Comparison of ENCODE assay signal across 9 cellular contexts in the genomic region with DNA sequence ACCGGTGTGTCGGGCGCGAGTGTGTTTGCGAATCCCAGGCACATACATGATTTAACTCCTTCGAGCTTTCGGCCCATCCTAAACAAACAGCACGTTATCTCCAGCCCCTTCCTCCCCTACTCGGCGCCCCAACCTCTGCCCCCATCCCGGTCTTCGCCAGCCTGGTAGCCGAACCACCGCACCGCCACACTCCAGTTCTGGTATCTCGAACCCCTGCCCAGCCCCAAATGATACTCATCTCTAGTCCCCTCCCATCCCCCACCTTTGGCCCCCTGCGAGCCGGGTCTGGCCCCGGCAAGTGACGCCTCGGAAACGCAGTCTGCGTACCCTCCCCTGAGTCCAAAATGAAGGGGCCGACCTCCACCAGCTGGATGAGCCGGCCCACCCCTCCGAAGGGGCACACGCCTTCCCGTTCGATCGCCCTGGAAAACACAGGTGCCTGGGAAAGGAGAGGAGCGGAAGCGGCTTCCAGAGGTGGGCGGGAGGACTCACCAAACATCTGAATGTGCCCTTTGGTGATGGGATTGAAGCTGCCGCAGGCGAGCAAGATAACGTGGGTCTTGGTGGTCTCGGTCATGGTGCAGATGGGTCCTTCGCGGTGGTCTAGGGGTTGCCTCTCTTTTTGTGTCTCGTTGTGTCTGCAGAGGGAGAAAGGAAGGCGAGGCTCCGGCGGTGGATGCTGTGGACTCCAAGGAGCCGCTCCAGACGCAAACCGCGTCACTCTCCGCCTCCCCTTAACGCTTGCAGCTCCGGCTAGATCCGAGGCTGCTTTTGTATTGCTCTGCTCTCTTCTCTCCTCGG. TPM values are rescaled to one million over a fixed set of nuclear protein-coding genes. Genes with fewer than 3 reads are reported as not detected.
DNase-seq lines count a peak whose midpoint lies in the region; ATAC-seq and TF ChIP-seq lines count a peak whose summit lies in the region.
"Had no signal": no experiment of that assay in that cellular context is flagged by ENCODE, and none has a peak within 500 bp of the region (broad histone marks: within the 10 kb centered on the region; RNA-seq: fewer than 3 reads in every experiment).

A gene (minus strand): TSS at position 690 of the 801 bp plus-strand sequence. CDS start 113 bp downstream, at position 577.

- H3K4me1 ChIP-seq in CD8-positive, alpha-beta memory T cell (ENCODE audit: insufficient read depth, low read length), result peaks cover 6% of the 10 kb centered on the region
- H3K4me1 ChIP-seq in iPS-18a (ENCODE audit: control insufficient read depth, low read depth, low read length) (peaks cover 9% of the 10 kb centered on the region), smooth muscle cell (ENCODE audit: low read depth) (peaks cover 11% of the 10 kb centered on the region)

- no peak within 1 kb of the TSS for H3K9ac ChIP-seq in iPS-18a (ENCODE audit: low read length)
- no peak within 1 kb of the TSS for H3K9ac ChIP-seq in smooth muscle cell (ENCODE audit: low read depth)

- DNase-seq in CD8-positive, alpha-beta memory T cell, result no peak
- peak; percentile 81 to 87 (median 83) for DNase-seq in NCI-H1417 (lab: John Stamatoyannopoulos, UW)
- DNase-seq in astrocyte of the cerebellum (ENCODE audit: low read depth), result no peak
- DNase-seq in smooth muscle cell (lab: John Stamatoyannopoulos, UW; ENCODE audit: unreplicated experiment), result no peak
- no peak for DNase-seq in HK-2 (ENCODE audit: unreplicated experiment)
- no peak for DNase-seq in T1000 (lab: John Stamatoyannopoulos, UW)

- in situ Hi-C loops in astrocyte of the cerebellum (cut with HindIII; ENCODE audit: low sequenced_read_pairs), result no loop called here

- ATAC-seq in GM21390 (IDR thresholded peaks at IDR 0.05; ENCODE audit: unreplicated experiment), result no peak
- ATAC-seq: HCT116 had no signal

- no peaks in the 10 kb centered on the region for H4K20me1 ChIP-seq in smooth muscle cell (ENCODE audit: low read depth)

- H3K36me3 ChIP-seq in CD8-positive, alpha-beta memory T cell (ENCODE audit: insufficient read depth, low read length), result no peaks in the 10 kb centered on the region
- H3K36me3 ChIP-seq in iPS-18a (ENCODE audit: control insufficient read depth, low read depth, low read length) (no peaks in the 10 kb centered on the region), smooth muscle cell (ENCODE audit: low read depth) (no peaks in the 10 kb centered on the region)

- no peaks in the 10 kb centered on the region for H3K9me3 ChIP-seq in CD8-positive, alpha-beta memory T cell (ENCODE audit: low read length)
- H3K9me3 ChIP-seq in iPS-18a (ENCODE audit: control insufficient read depth, low read depth, low read length), result no peaks in the 10 kb centered on the region
- H3K9me3 ChIP-seq in smooth muscle cell (replicated peaks; ENCODE audit: low read depth), result no peaks in the 10 kb centered on the region

- H3K27me3 ChIP-seq in CD8-positive, alpha-beta memory T cell (ENCODE audit: insufficient read depth, low read length, poor library complexity, severe bottlenecking), result peaks cover 31% of the 10 kb centered on the region
- H3K27me3 ChIP-seq in iPS-18a (ENCODE audit: control insufficient read depth, insufficient read depth, low read length), result peaks cover 46% of the 10 kb centered on the region
- peaks cover 40% of the 10 kb centered on the region for H3K27me3 ChIP-seq in smooth muscle cell (ENCODE audit: low read depth)

- peaks cover 57 to 82% of the 10 kb centered on the region in 2 donors for H3K27me3 Mint-ChIP-seq in CD8-positive, alpha-beta memory T cell

- H3K4me3 Mint-ChIP-seq in CD8-positive, alpha-beta memory T cell, result peak within 1 kb of the TSS; percentile 11 to 73 (median 60)

- peaks cover 0 to 11% (median 2%) of the 10 kb centered on the region in 5 donors for H3K9me3 Mint-ChIP-seq in CD8-positive, alpha-beta memory T cell

- POLR2A ChIA-PET in CD8-positive, alpha-beta memory T cell (lab: Charles Lee), result no interaction called here

- H3K4me2 ChIP-seq in smooth muscle cell, result peak within 1 kb of the TSS; percentile 90

- H3F3A ChIP-seq in smooth muscle cell (ENCODE audit: low read depth), result no peaks in the 10 kb centered on the region

- H3K4me3 ChIP-seq in CD8-positive, alpha-beta memory T cell (ENCODE audit: low read length), result no peak within 1 kb of the TSS
- H3K4me3 ChIP-seq in astrocyte of the cerebellum (ENCODE audit: low read depth, low read length), result peak within 1 kb of the TSS; percentile 26
- peak within 1 kb of the TSS; percentile 74 for H3K4me3 ChIP-seq in iPS-18a (ENCODE audit: low read length)
- H3K4me3 ChIP-seq in smooth muscle cell, result peak within 1 kb of the TSS; percentile 47

- CTCF ChIA-PET in CD8-positive, alpha-beta memory T cell (lab: Charles Lee), result no interaction called here

- H3K27ac ChIP-seq in CD8-positive, alpha-beta memory T cell (ENCODE audit: low read depth, low read length), result no peak within 1 kb of the TSS
- H3K27ac ChIP-seq in iPS-18a (ENCODE audit: low read length) (no peak within 1 kb of the TSS), smooth muscle cell (ENCODE audit: low read depth) (no peak within 1 kb of the TSS)

- peak within 1 kb of the TSS in 1 of 8 donors; percentile 3 for H3K27ac Mint-ChIP-seq in CD8-positive, alpha-beta memory T cell

- TF ChIP-seq CTCF in astrocyte of the cerebellum (IDR thresholded peaks at IDR 0.05; ENCODE audit: low read depth, low read length, missing control alignments) (no peak), smooth muscle cell (IDR thresholded peaks at IDR 0.05; ENCODE audit: borderline replicate concordance, insufficient read depth, poor library complexity, severe bottlenecking) (no peak)

- peaks cover 25 to 28% (median 26%) of the 10 kb centered on the region in 3 donors for H3K4me1 Mint-ChIP-seq in CD8-positive, alpha-beta memory T cell

- WGBS in smooth muscle cell (ENCODE audit: low lambda C conversion rate), result under 1% methylated on average over 36 of the region's 52 CpGs

- H2AFZ ChIP-seq in smooth muscle cell (ENCODE audit: low read depth), result peak within 1 kb of the TSS; percentile 86

- no peaks in the 10 kb centered on the region for H3K36me3 Mint-ChIP-seq in CD8-positive, alpha-beta memory T cell

- no peaks in the 10 kb centered on the region for H3K79me2 ChIP-seq in smooth muscle cell (ENCODE audit: low read depth)

RNA-seq across cellular contexts. Expression of the gene that starts here (rescaled TPM):
- not detected for total RNA-seq in CD8-positive, alpha-beta memory T cell
- not detected for polyA plus RNA-seq in CD8-positive, alpha-beta memory T cell
- total RNA-seq in smooth muscle cell, result 0.22 and 3.7 TPM in 2 replicates
- polyA plus RNA-seq in smooth muscle cell, result 0.24 and 0.43 TPM in 2 replicates

Comparison
In these comparisons a context has a peak if more than half of its experiments do, and no peak if none do; other contexts are left out.
1. DNase-seq: peak in NCI-H1417 (3 of 3); none in CD8-positive, alpha-beta memory T cell (0 of 5), astrocyte of the cerebellum (single experiment), smooth muscle cell (single experiment), HK-2 (single experiment) and T1000 (single experiment).